In genomic region chr11:8108430-8108829, GRCh38 we compare ENCODE assay signal across 1 cellular context.
TF ChIP-seq lines count a peak whose summit lies in the region.

No MANE protein-coding gene starts in this region.

TF ChIP-seq in HepG2, 621 proteins besides CTCF, POLR2A, EP300 and RAD21:
- TF ChIP-seq AHDC1 (CRISPR knock-in tag; IDR thresholded peaks at IDR 0.05; ENCODE audit: borderline replicate concordance) (no peak), SCMH1 (CRISPR knock-in tag; IDR thresholded peaks at IDR 0.05; ENCODE audit: borderline replicate concordance) (no peak), ZMAT3 (CRISPR knock-in tag; conservative IDR thresholded peaks at IDR 0.05) (no peak), ZBTB7B (CRISPR knock-in tag; IDR thresholded peaks at IDR 0.05) (no peak)
